Comparison of ENCODE assay signal across 9 cellular contexts in the genomic region with DNA sequence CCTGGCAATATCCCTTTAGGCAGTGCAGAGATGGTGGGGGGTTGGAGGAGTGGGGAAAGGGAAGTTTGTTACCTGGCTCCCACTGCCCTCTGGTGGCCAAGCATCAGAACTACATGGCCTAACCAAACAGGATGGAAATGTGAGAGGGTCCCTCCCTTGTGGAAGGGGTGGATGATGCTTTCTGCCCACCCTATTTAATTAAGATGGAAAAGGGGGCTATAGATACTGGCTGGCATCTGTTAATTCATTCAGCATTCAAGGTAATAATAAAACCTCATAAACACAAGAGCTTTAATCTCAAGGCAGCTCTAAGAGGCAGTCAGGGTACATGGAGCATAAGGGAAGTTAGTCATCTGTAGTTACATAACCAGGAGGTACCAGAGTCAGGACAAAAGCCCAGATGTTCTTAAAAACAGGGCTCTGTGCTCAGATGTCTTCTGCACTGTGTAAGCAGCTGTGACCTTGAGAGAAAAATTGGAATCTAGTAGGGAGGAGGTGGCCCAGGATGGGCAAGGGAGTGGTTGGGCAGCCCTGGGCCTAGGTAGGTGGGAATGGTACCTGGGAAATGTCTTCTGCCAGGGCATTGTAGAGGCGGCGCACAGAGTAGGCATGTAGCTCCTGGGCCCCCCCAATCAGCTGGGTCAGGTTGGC. TPM values are rescaled to one million over a fixed set of nuclear protein-coding genes. Genes with fewer than 3 reads are reported as not detected.
DNase-seq lines count a peak whose midpoint lies in the region; ATAC-seq and TF ChIP-seq lines count a peak whose summit lies in the region.
"Had no signal": no experiment of that assay in that cellular context is flagged by ENCODE, and none has a peak within 500 bp of the region (broad histone marks: within the 10 kb centered on the region; RNA-seq: fewer than 3 reads in every experiment).

No MANE protein-coding gene starts in this region.

- no peaks in the 10 kb centered on the region for H3K27me3 ChIP-seq in right cardiac atrium (ENCODE audit: control insufficient read depth, insufficient read depth)

- ATAC-seq in right cardiac atrium (peak in 1 of 2 donors; percentile 4), HG02610 (IDR thresholded peaks at IDR 0.05; ENCODE audit: unreplicated experiment) (no peak), HG02763 (IDR thresholded peaks at IDR 0.05; ENCODE audit: unreplicated experiment) (no peak)
- ATAC-seq: stimulated activated naive CD8-positive, alpha-beta T cell treated with anti-CD3 and anti-CD28 coated beads, Interleukin-15, amount 100 ng/mL, for 72 hours had no signal

- H3K27me3 Mint-ChIP-seq in activated naive CD8-positive, alpha-beta T cell = no peaks in the 10 kb centered on the region
- H3K27me3 Mint-ChIP-seq: stimulated activated naive CD8-positive, alpha-beta T cell treated with anti-CD3 and anti-CD28 coated beads, Interleukin-15, amount 100 ng/mL, for 72 hours had no signal

- intact Hi-C loops in right cardiac atrium (cut with DNase I) = loop anchor here in 3 of 4 donors (2.0 to 10.0 kb wide), 3 partner anchors 84 to 238 kb away; a partner anchor contains a TSS

- peaks cover 4% of the 10 kb centered on the region for H3K36me3 Mint-ChIP-seq in activated naive CD8-positive, alpha-beta T cell

- WGBS in right cardiac atrium = 96% methylated on average over 2 of the region's 2 CpGs

- TF ChIP-seq CTCF in HFF-Myc (IDR thresholded peaks at IDR 0.05; ENCODE audit: low read depth, low read length, missing control alignments) (peak; percentile 96), RWPE1 (conservative IDR thresholded peaks at IDR 0.05; ENCODE audit: low read depth) (peak; percentile 93)

- peak overlapping the region; percentile 56 for H3K27ac ChIP-seq in RWPE1
- no peak overlapping the region for H3K27ac ChIP-seq in right cardiac atrium (ENCODE audit: low read length)

- H3K4me3 ChIP-seq in HFF-Myc (replicated peaks; ENCODE audit: low read depth, low read length) (no peak overlapping the region), right cardiac atrium (ENCODE audit: low read length) (no peak overlapping the region)

- peak overlapping the region; percentile 50 for H3K27ac Mint-ChIP-seq in activated naive CD8-positive, alpha-beta T cell
- H3K27ac Mint-ChIP-seq: stimulated activated naive CD8-positive, alpha-beta T cell treated with anti-CD3 and anti-CD28 coated beads, Interleukin-15, amount 100 ng/mL, for 72 hours had no signal

- no peaks in the 10 kb centered on the region for H3K9me3 ChIP-seq in right cardiac atrium (ENCODE audit: control insufficient read depth, low read length)

- peaks cover 39% of the 10 kb centered on the region for H3K4me1 Mint-ChIP-seq in activated naive CD8-positive, alpha-beta T cell (ENCODE audit: low read depth)

- CTCF ChIA-PET in RWPE1 (lab: Yijun Ruan, JAX) = interaction anchor here (0.6 to 1.3 kb wide), 9 partner anchors 10 to 387 kb away, joined by 3 to 7 read pairs (median 4); no protein-coding TSS in a partner anchor

- POLR2A ChIA-PET in RWPE1 (lab: Yijun Ruan, JAX; ENCODE audit: low non-redundant PET) = no interaction called here

- H3K9me3 Mint-ChIP-seq in activated naive CD8-positive, alpha-beta T cell (ENCODE audit: low read depth) = no peaks in the 10 kb centered on the region
- H3K9me3 Mint-ChIP-seq: stimulated activated naive CD8-positive, alpha-beta T cell treated with anti-CD3 and anti-CD28 coated beads, Interleukin-15, amount 100 ng/mL, for 72 hours had no signal

- no peak overlapping the region for H3K4me3 Mint-ChIP-seq in activated naive CD8-positive, alpha-beta T cell
- H3K4me3 Mint-ChIP-seq: stimulated activated naive CD8-positive, alpha-beta T cell treated with anti-CD3 and anti-CD28 coated beads, Interleukin-15, amount 100 ng/mL, for 72 hours had no signal

- H3K4me1 ChIP-seq in right cardiac atrium (ENCODE audit: control insufficient read depth, insufficient read depth, low read length) = no peaks in the 10 kb centered on the region

- peak; percentile 60 for DNase-seq in COR-L47 (lab: John Stamatoyannopoulos, UW)
- DNase-seq in HFF-Myc (ENCODE audit: extremely low read depth, low read depth) = no peak
- DNase-seq in RWPE1 (ENCODE audit: low spot score) = peak; percentile 53
- DNase-seq in right cardiac atrium = peak in 2 of 3 donors; percentile 69 to 71
- peak; percentile 41 to 58 for DNase-seq in stimulated activated CD4-positive, alpha-beta T cell treated with anti-CD3 and anti-CD28 coated beads, Interleukin-2, amount 100 ng/mL, for 48 hours

RNA-seq across cellular contexts. Expression of a gene that starts 4.6 kb away (rescaled TPM):
- total RNA-seq in right cardiac atrium = 10 to 100 TPM; 13.8 to 17.9 (median 15.4) TPM
- polyA plus RNA-seq in right cardiac atrium = 12.9 TPM

RNA-seq across cellular contexts. Expression of a gene that starts 6.9 kb away (rescaled TPM):
- total RNA-seq in right cardiac atrium = 10 to 100 TPM; 18.8 to 21.5 (median 20.9) TPM
- 22.9 TPM for polyA plus RNA-seq in right cardiac atrium

RNA-seq across cellular contexts. Expression of a gene that starts 11.4 kb away (rescaled TPM):
- 1 to 10 TPM in 1 of 4 donors, under 1 TPM in 3; 0.31 to 1.0 (median 0.87) TPM for total RNA-seq in right cardiac atrium
- polyA plus RNA-seq in right cardiac atrium = 0.50 TPM

RNA-seq across cellular contexts. Expression of a gene that starts 15.6 kb away (rescaled TPM):
- under 1 TPM; 0.11 to 0.38 (median 0.27) TPM for total RNA-seq in right cardiac atrium
- 0.23 TPM for polyA plus RNA-seq in right cardiac atrium
